Comparison of ENCODE assay signal across 15 cellular contexts in the genomic region with DNA sequence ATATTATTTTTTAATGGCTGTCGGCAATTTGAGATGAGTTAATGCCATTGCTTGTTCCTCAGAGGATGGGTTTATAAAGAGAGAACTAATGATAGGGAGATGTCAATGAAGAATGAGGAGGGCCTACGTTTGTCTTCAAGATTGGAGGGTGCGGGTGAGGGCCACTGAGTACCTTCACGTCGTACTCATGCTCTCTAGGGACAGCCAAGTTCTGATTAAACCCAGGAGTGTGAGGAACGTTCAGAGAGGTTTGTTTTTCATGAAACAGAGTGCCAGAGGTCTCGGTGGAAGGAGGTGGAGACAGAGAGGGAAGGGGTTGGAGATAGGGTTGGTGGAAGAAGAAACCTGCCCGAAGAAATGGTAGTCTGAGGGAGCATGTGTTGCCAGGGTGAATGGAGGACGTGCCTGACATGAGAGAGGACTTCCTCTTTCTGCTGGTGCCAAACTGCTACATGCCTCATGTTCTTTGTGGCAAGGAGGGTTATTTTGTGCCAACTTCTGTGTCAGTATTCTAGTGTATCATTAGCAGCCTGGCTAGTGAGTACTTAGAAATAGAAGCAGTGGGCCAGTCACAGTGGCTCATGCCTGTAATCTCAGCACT. TPM values are rescaled to one million over a fixed set of nuclear protein-coding genes. Genes with fewer than 3 reads are reported as not detected.
DNase-seq lines count a peak whose midpoint lies in the region; ATAC-seq and TF ChIP-seq lines count a peak whose summit lies in the region.
"Had no signal": no experiment of that assay in that cellular context is flagged by ENCODE, and none has a peak within 500 bp of the region (broad histone marks: within the 10 kb centered on the region; RNA-seq: fewer than 3 reads in every experiment).

No MANE protein-coding gene starts in this region.

- H3K27me3 ChIP-seq in DOHH2 (ENCODE audit: control insufficient read depth, low read length), result no peaks in the 10 kb centered on the region
- no peaks in the 10 kb centered on the region for H3K27me3 ChIP-seq in CD8-positive, alpha-beta memory T cell (ENCODE audit: insufficient read depth, low read length, poor library complexity, severe bottlenecking)
- H3K27me3 ChIP-seq: ascending aorta had no signal

- H3K27me3 Mint-ChIP-seq in CD8-positive, alpha-beta memory T cell, result peaks cover 0 to 1% of the 10 kb centered on the region in 2 donors

- H3K27ac ChIP-seq in DOHH2 (ENCODE audit: low read depth, low read length) (peak overlapping the region; percentile 36), OCI-LY7 (ENCODE audit: low read depth, low read length, poor library complexity, severe bottlenecking) (peak overlapping the region; percentile 63)
- H3K27ac ChIP-seq in CD8-positive, alpha-beta memory T cell (ENCODE audit: low read depth, low read length), result no peak overlapping the region
- H3K27ac ChIP-seq: ascending aorta had no signal

- peaks cover 0 to 5% (median 0%) of the 10 kb centered on the region in 3 donors for H3K4me1 Mint-ChIP-seq in CD8-positive, alpha-beta memory T cell
- H3K4me1 Mint-ChIP-seq: mesothelial cell of epicardium had no signal

- H3K79me2 ChIP-seq in DOHH2 (ENCODE audit: control insufficient read depth, low read length) (peaks cover 22% of the 10 kb centered on the region), OCI-LY7 (ENCODE audit: insufficient read depth, low read depth, low read length) (peaks cover 36% of the 10 kb centered on the region)

- TF ChIP-seq CTCF in DOHH2 (IDR thresholded peaks at IDR 0.05; ENCODE audit: low read depth, low read length, poor library complexity, severe bottlenecking) (no peak), OCI-LY7 (conservative IDR thresholded peaks at IDR 0.05; ENCODE audit: low read length) (no peak)

- H3K9me3 Mint-ChIP-seq in CD8-positive, alpha-beta memory T cell, result no peaks in the 10 kb centered on the region
- H3K9me3 Mint-ChIP-seq: mesothelial cell of epicardium had no signal

- no peaks in the 10 kb centered on the region for H3K9me2 ChIP-seq in DOHH2 (replicated peaks; ENCODE audit: control insufficient read depth, low read length)
- no peaks in the 10 kb centered on the region for H3K9me2 ChIP-seq in OCI-LY7 (ENCODE audit: insufficient read depth, low read length)

- H3F3A ChIP-seq in DOHH2 (ENCODE audit: control insufficient read depth, insufficient read depth), result peaks cover 7% of the 10 kb centered on the region; the same call in 1 of the 2 replicates

- H3K4me1 ChIP-seq in DOHH2 (ENCODE audit: control insufficient read depth, low read length), result peaks cover 60% of the 10 kb centered on the region
- peaks cover 63% of the 10 kb centered on the region for H3K4me1 ChIP-seq in OCI-LY7 (ENCODE audit: insufficient read depth, low read length, poor library complexity, severe bottlenecking)
- no peaks in the 10 kb centered on the region for H3K4me1 ChIP-seq in CD8-positive, alpha-beta memory T cell (ENCODE audit: insufficient read depth, low read length)
- H3K4me1 ChIP-seq: ascending aorta had no signal

- CTCF ChIA-PET in OCI-LY7 (lab: Charles Lee; ENCODE audit: unreplicated experiment), result no interaction called here
- CTCF ChIA-PET in CD8-positive, alpha-beta memory T cell (lab: Charles Lee), result no interaction called here

- H3K4me2 ChIP-seq in DOHH2 (ENCODE audit: low read length), result peak overlapping the region; percentile 40
- peak overlapping the region; percentile 62 for H3K4me2 ChIP-seq in OCI-LY7 (ENCODE audit: low read length)

- H4K20me1 ChIP-seq in DOHH2 (ENCODE audit: control insufficient read depth, insufficient read depth, low read depth, low read length), result no peaks in the 10 kb centered on the region
- no peaks in the 10 kb centered on the region for H4K20me1 ChIP-seq in OCI-LY7 (ENCODE audit: insufficient read depth, low read length)

- H3K27ac Mint-ChIP-seq in CD8-positive, alpha-beta memory T cell, result no peak overlapping the region
- H3K27ac Mint-ChIP-seq: mesothelial cell of epicardium had no signal

- no TSS peak for BruUV-seq in OCI-LY7 (replicated peaks; lab: Mats Ljungman, UMichigan)

- no peaks in the 10 kb centered on the region for H3K9me3 ChIP-seq in DOHH2 (ENCODE audit: control insufficient read depth, insufficient read depth, low read length)
- no peaks in the 10 kb centered on the region for H3K9me3 ChIP-seq in OCI-LY7 (ENCODE audit: low read length)
- H3K9me3 ChIP-seq in CD8-positive, alpha-beta memory T cell (ENCODE audit: low read length), result no peaks in the 10 kb centered on the region
- H3K9me3 ChIP-seq: ascending aorta had no signal

- peak overlapping the region; percentile 15 for H3K4me3 ChIP-seq in DOHH2 (ENCODE audit: low read length)
- H3K4me3 ChIP-seq in OCI-LY7 (ENCODE audit: low read depth, low read length, poor library complexity, severe bottlenecking), result peak overlapping the region; percentile 6
- no peak overlapping the region for H3K4me3 ChIP-seq in CD8-positive, alpha-beta memory T cell (ENCODE audit: low read length)
- H3K4me3 ChIP-seq: ascending aorta had no signal

- H2AFZ ChIP-seq in OCI-LY7 (ENCODE audit: low read length), result peak overlapping the region; percentile 78; the same call in 1 of the 2 replicates

- no peak overlapping the region for H3K4me3 Mint-ChIP-seq in CD8-positive, alpha-beta memory T cell
- H3K4me3 Mint-ChIP-seq: mesothelial cell of epicardium had no signal

- peaks cover 4 to 23% (median 7%) of the 10 kb centered on the region in 3 donors for H3K36me3 Mint-ChIP-seq in CD8-positive, alpha-beta memory T cell

- intact Hi-C loops in OCI-LY7 (cut with micrococcal nuclease; ENCODE audit: unreplicated experiment), result loop anchor here (10.0 kb wide), 1 partner anchor 117 kb away; the partner anchor contains the start of genes CDC123 and NUDT5

- 0 out of 2 replicates have a peak, but pooled peaks cover 6% of the 10 kb centered on the region for H3K36me3 ChIP-seq in DOHH2 (ENCODE audit: control insufficient read depth, low read length)
- peaks cover 14% of the 10 kb centered on the region; the same call in 1 of the 2 replicates for H3K36me3 ChIP-seq in OCI-LY7 (ENCODE audit: insufficient read depth, low read length)
- H3K36me3 ChIP-seq in CD8-positive, alpha-beta memory T cell (ENCODE audit: insufficient read depth, low read length), result no peaks in the 10 kb centered on the region

- POLR2A ChIA-PET in OCI-LY7 (lab: Charles Lee), result interaction anchor here (0.7 kb wide), 2 partner anchors 48 to 414 kb away, joined by 3 read pairs; no protein-coding TSS in a partner anchor
- POLR2A ChIA-PET in CD8-positive, alpha-beta memory T cell (lab: Charles Lee), result no interaction called here

- peak; percentile 41 for ATAC-seq in GM19463 (IDR thresholded peaks at IDR 0.05; ENCODE audit: unreplicated experiment)
- peak; percentile 27 for ATAC-seq in left lobe of liver
- ATAC-seq in HG02885 (IDR thresholded peaks at IDR 0.05; ENCODE audit: poor library complexity, unreplicated experiment), result no peak

- DNase-seq in OCI-LY7 (ENCODE audit: low spot score) (peak; percentile 65), left lobe of liver (ENCODE audit: low spot score) (no peak), DMS114 treated with DMSO at 0.1 percent for 48 hours (lab: John Stamatoyannopoulos, UW; ENCODE audit: unreplicated experiment) (no peak), hippocampal formation (lab: John Stamatoyannopoulos, UW) (no peak)
- DNase-seq in CD8-positive, alpha-beta memory T cell, result no peak
- DNase-seq: foreskin fibroblast; OCI-M1; posterior cingulate gyrus; stimulated activated CD4-positive, alpha-beta T cell treated with anti-CD3 and anti-CD28 coated beads, Interleukin-1b, Interleukin-23, amount 100 ng/mL, for 48 hours; SW 1271 had no signal

RNA-seq across cellular contexts. Expression of gene DHTKD1, which starts 8.9 kb away (rescaled TPM):
- total RNA-seq in OCI-LY7 (2014; rRNA removed; shearing (Covaris generic)), result 46.5 and 53.1 TPM in 2 replicates
- total RNA-seq in OCI-LY7 (2022) (71.4 and 81.9 TPM in 2 replicates), left lobe of liver (171 TPM)
- 10 to 100 TPM; 11.1 to 13.9 TPM for total RNA-seq in CD8-positive, alpha-beta memory T cell
- polyA plus RNA-seq in CD8-positive, alpha-beta memory T cell, result 9.2 TPM

RNA-seq across cellular contexts. Expression of gene UPF2, which starts 35.1 kb away (rescaled TPM):
- total RNA-seq in OCI-LY7 (2014; rRNA removed; shearing (Covaris generic)), result 24.8 and 28.0 TPM in 2 replicates
- total RNA-seq in OCI-LY7 (2022), result 44.6 and 46.8 TPM in 2 replicates
- total RNA-seq in left lobe of liver, result 9.3 TPM
- total RNA-seq in CD8-positive, alpha-beta memory T cell, result 10 to 100 TPM; 39.8 to 42.4 TPM
- polyA plus RNA-seq in CD8-positive, alpha-beta memory T cell, result 18.5 TPM

RNA-seq across cellular contexts. Expression of gene SEC61A2, which starts 51.8 kb away (rescaled TPM):
- total RNA-seq in OCI-LY7 (2014; rRNA removed; shearing (Covaris generic)), result 4.8 and 5.5 TPM in 2 replicates
- 13.8 and 15.1 TPM in 2 replicates for total RNA-seq in OCI-LY7 (2022)
- total RNA-seq in left lobe of liver, result 6.2 TPM
- total RNA-seq in CD8-positive, alpha-beta memory T cell, result 10 to 100 TPM; 12.5 to 13.6 TPM
- 2.5 TPM for polyA plus RNA-seq in CD8-positive, alpha-beta memory T cell
